Comparison of ENCODE assay signal across 7 cellular contexts in the genomic region with DNA sequence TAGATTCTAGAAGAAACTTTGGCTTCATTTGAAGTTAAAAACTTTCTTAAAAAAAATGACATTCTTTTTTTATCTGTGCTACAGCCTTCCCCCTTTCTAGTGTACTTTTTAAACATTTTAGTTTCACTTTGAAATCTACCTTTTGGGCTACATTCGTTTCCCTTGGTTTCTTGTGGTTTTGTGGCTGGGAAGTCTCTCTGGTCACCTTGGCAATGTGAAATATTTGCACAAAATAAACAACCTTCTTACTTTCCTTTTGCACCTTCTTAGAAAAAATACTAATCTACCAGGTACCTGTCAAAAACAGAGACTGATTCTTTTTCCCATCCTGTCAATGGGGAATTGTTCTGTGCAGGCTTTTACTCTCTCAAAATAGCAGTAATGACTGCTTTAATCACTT.
DNase-seq lines count a peak whose midpoint lies in the region; ATAC-seq, FAIRE-seq and TF ChIP-seq lines count a peak whose summit lies in the region.

No MANE protein-coding gene starts in this region.

- no peak overlapping the region for H2BK12ac ChIP-seq in trophoblast cell (ENCODE audit: low read length)

- H3K27me3 Mint-ChIP-seq in T-cell: no peaks in the 10 kb centered on the region

- H4K91ac ChIP-seq in trophoblast cell (ENCODE audit: low read depth, low read length): no peak overlapping the region

- H2BK120ac ChIP-seq in trophoblast cell (ENCODE audit: insufficient read depth, low read length, poor library complexity): no peak overlapping the region

- peaks cover 73 to 81% (median 78%) of the 10 kb centered on the region in 3 donors for H3K4me1 Mint-ChIP-seq in T-cell

- ATAC-seq in GM19043 (IDR thresholded peaks at IDR 0.05; ENCODE audit: low read depth, unreplicated experiment) (peak; percentile 77), HG02884 (IDR thresholded peaks at IDR 0.05; ENCODE audit: unreplicated experiment) (peak; percentile 83), T-cell (replicated peaks in 1 of 4) (peak; percentile 62 to 87 (median 70))

- no peak overlapping the region for H3K23ac ChIP-seq in trophoblast cell (ENCODE audit: low read length)

- H3K4me2 ChIP-seq in trophoblast cell (ENCODE audit: low read length): no peak overlapping the region

- H3K27ac ChIP-seq in trophoblast cell (ENCODE audit: low read depth, low read length): peak overlapping the region; percentile 83

- H3K9ac ChIP-seq in trophoblast cell (ENCODE audit: low read length): no peak overlapping the region

- H2BK5ac ChIP-seq in trophoblast cell (ENCODE audit: low read depth, low read length, poor library complexity): no peak overlapping the region

- H2AK5ac ChIP-seq in trophoblast cell (ENCODE audit: low read length): no peak overlapping the region

- FAIRE-seq in GM12892 (lab: Jason Lieb, UNC): no peak

- no peaks in the 10 kb centered on the region for H3K36me3 ChIP-seq in trophoblast cell (ENCODE audit: control insufficient read depth in 1 of 2, insufficient read depth in 2 of 2, low read length in 2 of 2)

- H3K4me1 ChIP-seq in trophoblast cell (ENCODE audit: control insufficient read depth in 1 of 2, insufficient read depth in 2 of 2, low read length in 2 of 2): peaks cover 8 to 25% of the 10 kb centered on the region in 2 experiments

- H3K4me3 ChIP-seq in trophoblast cell (ENCODE audit: low read depth, low read length): no peak overlapping the region

- CTCF ChIA-PET in T-cell (lab: Charles Lee): interaction anchor here in 1 of 2 donors (1.0 to 4.3 kb wide), 2 partner anchors 12 to 73 kb away, joined by 3 to 23 read pairs; no protein-coding TSS in a partner anchor

- H3K9me3 ChIP-seq in trophoblast cell (ENCODE audit: insufficient read depth, low read depth, low read length): no peaks in the 10 kb centered on the region

- H4K8ac ChIP-seq in trophoblast cell (ENCODE audit: low read depth, low read length): no peak overlapping the region

- no peaks in the 10 kb centered on the region for H3K79me2 ChIP-seq in trophoblast cell (ENCODE audit: control insufficient read depth, insufficient read depth, low read length, poor library complexity)

- no CpG with 5 or more reads among the region's 1 CpG for WGBS in trophoblast cell (ENCODE audit: extremely low coverage, insufficient coverage, insufficient read length)

- H3K14ac ChIP-seq in trophoblast cell (ENCODE audit: low read length): no peak overlapping the region

- no peak overlapping the region for H4K12ac ChIP-seq in trophoblast cell (ENCODE audit: low read depth, low read length)

- H3K4ac ChIP-seq in trophoblast cell (ENCODE audit: low read depth, low read length): no peak overlapping the region

- H3K27ac Mint-ChIP-seq in T-cell: peak overlapping the region; percentile 86 to 93

- H3K9me3 Mint-ChIP-seq in T-cell: no peaks in the 10 kb centered on the region

- peaks cover 19% of the 10 kb centered on the region for H3K79me1 ChIP-seq in trophoblast cell (ENCODE audit: low read length)

- no peaks in the 10 kb centered on the region for H3K27me3 ChIP-seq in trophoblast cell (ENCODE audit: insufficient read depth, low read length)

- no peak for TF ChIP-seq POLR2A in GM12892 (IDR thresholded peaks at IDR 0.05; ENCODE audit: low read depth, low read length)

- no peak overlapping the region for H3K18ac ChIP-seq in trophoblast cell (ENCODE audit: low read length)

- no peak overlapping the region for H2AFZ ChIP-seq in trophoblast cell (ENCODE audit: insufficient read depth, low read length, poor library complexity)

- no peaks in the 10 kb centered on the region for H3K36me3 Mint-ChIP-seq in T-cell

- peak overlapping the region; percentile 55 to 74 (median 68) for H3K4me3 Mint-ChIP-seq in T-cell

- POLR2A ChIA-PET in T-cell (lab: Charles Lee): interaction anchor here in 1 of 2 donors (0.5 to 2.3 kb wide), 2 partner anchors 73 to 114 kb away, joined by 6 to 14 read pairs; no protein-coding TSS in a partner anchor

- DNase-seq in T-cell (peak in 30 of 34 experiments; percentile 11 to 71 (median 42)), trophoblast cell (no peak), GM12892 (ENCODE audit: insufficient read length) (no peak), middle frontal gyrus (ENCODE audit: extremely low spot score, low spot score) (no peak), AG08395 (ENCODE audit: low spot score) (no peak)

Comparison
In these comparisons a context has a peak if more than half of its experiments do, and no peak if none do; other contexts are left out.
1. DNase-seq: peak in T-cell (30 of 34); none in trophoblast cell (0 of 2), GM12892 (single experiment), middle frontal gyrus (single experiment) and AG08395 (single experiment).
2. Peak in every context shown above with its lines, with median percentiles within 50 percentile points of each other: ATAC-seq.